14 cellular contexts compared by ENCODE assay signal in the genomic region with DNA sequence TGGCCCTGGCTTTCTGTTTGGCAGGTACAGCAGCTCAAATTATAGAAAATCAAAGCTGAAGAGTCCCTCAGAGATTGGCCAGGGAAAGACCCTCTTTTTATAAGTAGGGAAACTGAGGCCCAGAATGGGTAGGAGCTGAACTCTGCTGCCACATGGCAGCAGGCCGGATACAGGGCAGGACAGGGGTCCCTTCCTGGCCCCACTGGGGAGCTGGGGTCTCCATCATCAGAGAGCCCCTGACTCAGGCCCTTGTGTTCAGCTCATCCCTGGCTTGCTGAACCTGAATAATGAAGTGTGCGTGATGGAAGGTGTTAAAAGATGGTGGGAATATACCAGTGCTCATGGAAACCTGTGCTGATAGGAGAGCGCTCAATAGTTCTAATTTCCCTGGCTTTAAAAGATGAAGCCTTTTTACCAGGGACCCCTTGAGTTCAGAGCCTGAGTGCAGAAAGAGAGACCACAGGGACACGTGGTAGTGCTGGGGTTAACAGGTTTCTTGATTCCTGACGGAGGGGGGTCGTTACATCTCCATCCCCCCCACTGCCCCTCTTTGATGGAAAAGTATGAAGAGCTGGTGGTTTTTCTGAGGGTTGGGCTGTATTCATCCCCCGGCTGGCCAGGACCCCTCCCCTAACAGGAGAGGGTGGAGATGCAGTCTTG. TPM values are rescaled to one million over a fixed set of nuclear protein-coding genes. Genes with fewer than 3 reads are reported as not detected.
DNase-seq lines count a peak whose midpoint lies in the region; ATAC-seq, FAIRE-seq and TF ChIP-seq lines count a peak whose summit lies in the region.
"Had no signal": no experiment of that assay in that cellular context is flagged by ENCODE, and none has a peak within 500 bp of the region (broad histone marks: within the 10 kb centered on the region; RNA-seq: fewer than 3 reads in every experiment).

No MANE protein-coding gene starts in this region.

- H3K4me2 ChIP-seq in SK-N-SH (no peak overlapping the region), osteoblast (ENCODE audit: insufficient read depth, low read length) (no peak overlapping the region)
- H3K4me2 ChIP-seq: BLaER1 treated with 17β-estradiol and CSF1 and Interleukin-3, amounts not matched to agents 10 nM and 100 nM had no signal

- H3K4me1 ChIP-seq in SK-N-SH (ENCODE audit: control insufficient read depth in 1 of 2, insufficient read depth in 2 of 2, low read depth in 1 of 2, low read length in 1 of 2) = peaks cover 0 to 72% of the 10 kb centered on the region in 2 experiments; a peak in 1 of 4 replicates
- no peaks in the 10 kb centered on the region for H3K4me1 ChIP-seq in kidney (ENCODE audit: control insufficient read depth in 1 of 2, insufficient read depth in 1 of 2, low read depth in 1 of 2, low read length in 2 of 2)
- no peaks in the 10 kb centered on the region for H3K4me1 ChIP-seq in osteoblast (ENCODE audit: insufficient read depth, low read length)
- H3K4me1 ChIP-seq in upper lobe of right lung = no peaks in the 10 kb centered on the region

- intact Hi-C loops in kidney (cut with DNase I) = no loop called here
- intact Hi-C loops in upper lobe of right lung (cut with DNase I) = no loop called here

- no peaks in the 10 kb centered on the region for H3K9me3 ChIP-seq in SK-N-SH
- no peaks in the 10 kb centered on the region for H3K9me3 ChIP-seq in kidney (ENCODE audit: control insufficient read depth in 1 of 2, low read length in 2 of 2)
- no peaks in the 10 kb centered on the region for H3K9me3 ChIP-seq in osteoblast (ENCODE audit: low read depth, low read length)
- H3K9me3 ChIP-seq in upper lobe of right lung = no peaks in the 10 kb centered on the region

- peak overlapping the region in 1 of 2 experiments; percentile 91; a peak in 2 of 4 replicates for H3K27ac ChIP-seq in SK-N-SH (ENCODE audit: low read depth in 2 of 2, low read length in 1 of 2)
- no peak overlapping the region for H3K27ac ChIP-seq in kidney (ENCODE audit: low read depth in 2 of 2, low read length in 2 of 2)
- no peak overlapping the region for H3K27ac ChIP-seq in osteoblast (ENCODE audit: low read depth, low read length)
- no peak overlapping the region for H3K27ac ChIP-seq in upper lobe of right lung
- H3K27ac ChIP-seq: 22Rv1; BLaER1 treated with 17β-estradiol and CSF1 and Interleukin-3, amounts not matched to agents 10 nM and 100 nM had no signal

- peak overlapping the region in 1 of 2 experiments; percentile 12; a peak in 1 of 4 replicates for H3K4me3 ChIP-seq in SK-N-SH (ENCODE audit: low read depth in 2 of 2, low read length in 1 of 2)
- no peak overlapping the region for H3K4me3 ChIP-seq in kidney (ENCODE audit: low read length in 2 of 2)
- H3K4me3 ChIP-seq in osteoblast (ENCODE audit: insufficient read depth, low read length) = no peak overlapping the region
- no peak overlapping the region for H3K4me3 ChIP-seq in upper lobe of right lung
- H3K4me3 ChIP-seq: BLaER1 treated with 17β-estradiol and CSF1 and Interleukin-3, amounts not matched to agents 10 nM and 100 nM had no signal

- DNase-seq in SK-N-SH (peak; percentile 44), kidney (peak; percentile 32), osteoblast (ENCODE audit: insufficient read length, low spot score, missing footprints) (peak; percentile 90), upper lobe of right lung (peak; percentile 15), pons (ENCODE audit: low spot score) (no peak), type B pancreatic cell (ENCODE audit: extremely low spot score, unreplicated experiment) (no peak)
- DNase-seq in stimulated activated naive CD4-positive, alpha-beta T cell (lab: John Stamatoyannopoulos, UW) = no peak
- DNase-seq: AML-193; CD4-positive, CD25-positive, alpha-beta regulatory T cell had no signal

- no peak overlapping the region for H3K9ac ChIP-seq in SK-N-SH
- H3K9ac ChIP-seq in kidney (ENCODE audit: low read length in 2 of 2) = no peak overlapping the region
- H3K9ac ChIP-seq: BLaER1 treated with 17β-estradiol and CSF1 and Interleukin-3, amounts not matched to agents 10 nM and 100 nM had no signal

- no peaks in the 10 kb centered on the region for H3K36me3 Mint-ChIP-seq in type B pancreatic cell
- H3K36me3 Mint-ChIP-seq: CD4-positive, CD25-positive, alpha-beta regulatory T cell had no signal

- POLR2A ChIA-PET in SK-N-SH (lab: Yijun Ruan, JAX) = interaction anchor here (0.9 to 7.8 kb wide), 19 partner anchors 9 to 347 kb away, joined by 3 to 103 read pairs (median 6); no protein-coding TSS in a partner anchor

- H3K9me3 Mint-ChIP-seq in type B pancreatic cell = no peaks in the 10 kb centered on the region
- H3K9me3 Mint-ChIP-seq: CD4-positive, CD25-positive, alpha-beta regulatory T cell had no signal

- no peaks in the 10 kb centered on the region for H3K9me2 ChIP-seq in SK-N-SH

- no peak for FAIRE-seq in kidney (lab: Jason Lieb, UNC)
- FAIRE-seq: H54 had no signal

- ATAC-seq in SK-N-SH treated with all-trans-retinoic acid at 6 μM for 48 hours = no peak
- no peak for ATAC-seq in upper lobe of right lung

- H3K27me3 Mint-ChIP-seq in type B pancreatic cell = peaks cover 64% of the 10 kb centered on the region

- H3F3A ChIP-seq in SK-N-SH (replicated peaks; ENCODE audit: insufficient read depth) = no peaks in the 10 kb centered on the region

- H4K20me1 ChIP-seq in SK-N-SH (ENCODE audit: insufficient read depth) (no peaks in the 10 kb centered on the region), osteoblast (ENCODE audit: insufficient read depth, low read length) (no peaks in the 10 kb centered on the region)

- no peak for TF ChIP-seq RAD21 in SK-N-SH (IDR thresholded peaks at IDR 0.05; ENCODE audit: low read length)

- H3K4me3 Mint-ChIP-seq in type B pancreatic cell = no peak overlapping the region
- H3K4me3 Mint-ChIP-seq: CD4-positive, CD25-positive, alpha-beta regulatory T cell had no signal

- H3K4me1 Mint-ChIP-seq in type B pancreatic cell (ENCODE audit: unreplicated experiment) = peaks cover 30% of the 10 kb centered on the region
- H3K4me1 Mint-ChIP-seq: CD4-positive, CD25-positive, alpha-beta regulatory T cell had no signal

- H2AFZ ChIP-seq in SK-N-SH (ENCODE audit: low read depth) (no peak overlapping the region), osteoblast (ENCODE audit: low read length) (no peak overlapping the region)

- H3K27ac Mint-ChIP-seq in type B pancreatic cell = no peak overlapping the region
- H3K27ac Mint-ChIP-seq: CD4-positive, CD25-positive, alpha-beta regulatory T cell had no signal

- CTCF ChIA-PET in SK-N-SH (lab: Yijun Ruan, JAX) = interaction anchor here (0.8 to 4.3 kb wide), 5 partner anchors 67 to 347 kb away, joined by 3 to 16 read pairs (median 4); no protein-coding TSS in a partner anchor

- peaks cover 23% of the 10 kb centered on the region; the same call in 1 of the 2 replicates for H3K27me3 ChIP-seq in SK-N-SH (ENCODE audit: insufficient read depth)
- H3K27me3 ChIP-seq in osteoblast (ENCODE audit: insufficient read depth, low read length) = peaks cover 50% of the 10 kb centered on the region
- H3K27me3 ChIP-seq in upper lobe of right lung = peaks cover 45% of the 10 kb centered on the region

- no peak for TF ChIP-seq EP300 in SK-N-SH (IDR thresholded peaks at IDR 0.05; ENCODE audit: borderline replicate concordance in 1 of 2, low read depth in 1 of 2, low read length in 1 of 2)

- H3K79me2 ChIP-seq in SK-N-SH (ENCODE audit: insufficient read depth) = no peaks in the 10 kb centered on the region
- H3K79me2 ChIP-seq in osteoblast (ENCODE audit: insufficient read depth, low read length) = no peaks in the 10 kb centered on the region

- TF ChIP-seq CTCF in SK-N-SH (IDR thresholded peaks at IDR 0.05) (no peak), kidney (IDR thresholded peaks at IDR 0.05; ENCODE audit: borderline replicate concordance, extremely low read depth, insufficient read depth) (no peak), osteoblast (IDR thresholded peaks at IDR 0.05; ENCODE audit: extremely low read depth, low read depth, low read length) (no peak), upper lobe of right lung (IDR thresholded peaks at IDR 0.05) (no peak), type B pancreatic cell (conservative IDR thresholded peaks at IDR 0.05) (no peak)

- H3K36me3 ChIP-seq in SK-N-SH (replicated peaks in 1 of 2; ENCODE audit: control insufficient read depth in 1 of 2, insufficient read depth in 2 of 2, low read length in 1 of 2) = no peaks in the 10 kb centered on the region
- no peaks in the 10 kb centered on the region for H3K36me3 ChIP-seq in kidney (ENCODE audit: control insufficient read depth in 1 of 2, insufficient read depth in 2 of 2, low read length in 2 of 2)
- no peaks in the 10 kb centered on the region for H3K36me3 ChIP-seq in osteoblast (ENCODE audit: insufficient read depth, low read length)
- no peaks in the 10 kb centered on the region for H3K36me3 ChIP-seq in upper lobe of right lung
- H3K36me3 ChIP-seq: BLaER1 treated with 17β-estradiol and CSF1 and Interleukin-3, amounts not matched to agents 10 nM and 100 nM had no signal

- WGBS in SK-N-SH (ENCODE audit: low lambda C conversion rate) = 57% methylated on average over 6 of the region's 7 CpGs

TF ChIP-seq in SK-N-SH, 30 proteins besides CTCF, POLR2A, EP300 and RAD21 (continues in another document):
- TF ChIP-seq FOXJ3 (CRISPR knock-in tag; IDR thresholded peaks at IDR 0.05) = no peak
- no peak for TF ChIP-seq TCF12 (IDR thresholded peaks at IDR 0.05)
- TF ChIP-seq MXI1 (IDR thresholded peaks at IDR 0.05; ENCODE audit: low read depth, low read length) = no peak

TF ChIP-seq in SK-N-SH treated with all-trans-retinoic acid at 6 μM for 48 hours, 23 proteins besides CTCF, POLR2A, EP300 and RAD21 (continues in another document):
- TF ChIP-seq TCF4 (CRISPR knock-in tag; IDR thresholded peaks at IDR 0.05; ENCODE audit: borderline replicate concordance) = no peak
- no peak for TF ChIP-seq RARB (CRISPR knock-in tag; IDR thresholded peaks at IDR 0.05)
- no peak for TF ChIP-seq GLIS3 (CRISPR knock-in tag; IDR thresholded peaks at IDR 0.05)

RNA-seq across cellular contexts. Expression of a gene that starts 4.4 kb away (rescaled TPM):
- 1.2 and 1.7 TPM in 2 replicates for polyA plus RNA-seq in SK-N-SH (2012; rRNA removed)
- polyA plus RNA-seq in SK-N-SH (2012; cell fraction: cytosol; rRNA removed) = 1.7 and 2.8 TPM in 2 replicates
- polyA plus RNA-seq in SK-N-SH (2012; cell fraction: nucleus; rRNA removed) = 0.73 and 0.87 TPM in 2 replicates
- not detected for total RNA-seq in kidney
- 0.17 TPM for polyA plus RNA-seq in kidney (ENCODE audit: insufficient read depth, low read depth, low replicate concordance)
- not detected in 2 replicates for total RNA-seq in osteoblast
- not detected for total RNA-seq in upper lobe of right lung
- total RNA-seq in type B pancreatic cell (ENCODE audit: low replicate concordance) = 149 and 405 TPM in 2 replicates
- total RNA-seq: CD4-positive, CD25-positive, alpha-beta regulatory T cell; HT1080 had no signal
- polyA plus RNA-seq: CD4-positive, CD25-positive, alpha-beta regulatory T cell had no signal

Comparison
In these comparisons a context has a peak if more than half of its experiments do, and no peak if none do; other contexts are left out.
1. DNase-seq: peak in SK-N-SH (single experiment), kidney (single experiment), osteoblast (single experiment) and upper lobe of right lung (single experiment); none in pons (single experiment), type B pancreatic cell (single experiment) and stimulated activated naive CD4-positive, alpha-beta T cell (0 of 6).
2. RNA of a gene that starts 4.4 kb away (total RNA-seq): 149 to 405 TPM in type B pancreatic cell; not detected in kidney (single experiment), not detected in osteoblast and not detected in upper lobe of right lung (single experiment); every median in the first group is over 100 times any median in the second.